Comparison of ENCODE assay signal across 26 cellular contexts in genomic region chr5:168312606-168313297, GRCh38. TPM values are rescaled to one million over a fixed set of nuclear protein-coding genes. Genes with fewer than 3 reads are reported as not detected.
DNase-seq lines count a peak whose midpoint lies in the region; ATAC-seq, FAIRE-seq and TF ChIP-seq lines count a peak whose summit lies in the region.
"Had no signal": no experiment of that assay in that cellular context is flagged by ENCODE, and none has a peak within 500 bp of the region (broad histone marks: within the 10 kb centered on the region; RNA-seq: fewer than 3 reads in every experiment).

No MANE protein-coding gene starts in this region.

- no peak for FAIRE-seq in small intestine (lab: Jason Lieb, UNC)
- FAIRE-seq: K562 had no signal

- H3F3A ChIP-seq in PC-3 (ENCODE audit: low read length, unreplicated experiment): peaks cover 4% of the 10 kb centered on the region

- peak overlapping the region; percentile 81 for H3K27ac ChIP-seq in PC-3 (ENCODE audit: low read length)
- peak overlapping the region; percentile 99 for H3K27ac ChIP-seq in hepatocyte
- peak overlapping the region; percentile 22 to 79 for H3K27ac ChIP-seq in small intestine (ENCODE audit: low read depth in 1 of 2, low read length in 1 of 2)
- H3K27ac ChIP-seq in aorta (ENCODE audit: low read depth in 1 of 2, low read length in 2 of 2): no peak overlapping the region
- H3K27ac ChIP-seq: BLaER1, neutrophil, tibial nerve had no signal

- H2AFZ ChIP-seq in PC-3 (ENCODE audit: low read length): no peak overlapping the region
- no peak overlapping the region for H2AFZ ChIP-seq in hepatocyte

- H3K9me3 ChIP-seq in PC-3 (ENCODE audit: low read length) (no peaks in the 10 kb centered on the region), hepatocyte (ENCODE audit: low read depth) (no peaks in the 10 kb centered on the region), small intestine (ENCODE audit: control insufficient read depth, low read depth) (no peaks in the 10 kb centered on the region), aorta (ENCODE audit: control insufficient read depth, low read length) (no peaks in the 10 kb centered on the region)
- H3K9me3 ChIP-seq: BLaER1, neutrophil, tibial nerve had no signal

- peak; percentile 32 for DNase-seq in EH (ENCODE audit: low read depth)
- peak; percentile 38 for DNase-seq in PC-3
- no peak for DNase-seq in hepatocyte (ENCODE audit: low spot score)
- DNase-seq in small intestine: peak; percentile 66
- DNase-seq in aorta: no peak
- DNase-seq in A172 (ENCODE audit: low spot score): no peak
- no peak for DNase-seq in NCI-H1930 (lab: John Stamatoyannopoulos, UW)
- DNase-seq: activated CD8-positive, alpha-beta T cell treated with anti-CD3 and anti-CD28 coated beads, Interleukin-2, amount 10 ng/mL, durations not matched to agents 7 days and 5 days; activated naive CD4-positive, alpha-beta T cell treated with anti-CD3 and anti-CD28 coated beads, Interleukin-2, amount 50 U/mL, for 16 hours; activated T-cell treated with anti-CD3 and anti-CD28 coated beads, Interleukin-2, amount 50 U/mL, for 4 hours; effector memory CD8-positive, alpha-beta T cell; glutamatergic neuron; HFFc6; left ventricle myocardium superior; NCI-H1092; NCI-H2107; NCI-H524; OCI-M1; retina had no signal

- H3K4me1 ChIP-seq in PC-3 (ENCODE audit: insufficient read depth, low read length) (peaks cover 61% of the 10 kb centered on the region), hepatocyte (ENCODE audit: insufficient read depth) (peaks cover 72% of the 10 kb centered on the region), small intestine (ENCODE audit: control insufficient read depth in 2 of 2, insufficient read depth in 1 of 2, low read depth in 1 of 2, low read length in 1 of 2) (peaks cover 0 to 24% of the 10 kb centered on the region in 2 donors), aorta (ENCODE audit: control insufficient read depth in 1 of 2, insufficient read depth in 2 of 2, low read length in 2 of 2) (no peaks in the 10 kb centered on the region)
- H3K4me1 ChIP-seq: tibial nerve had no signal

- TF ChIP-seq CTCF in PC-3 (conservative IDR thresholded peaks at IDR 0.05; ENCODE audit: low read depth, low read length) (no peak), hepatocyte (IDR thresholded peaks at IDR 0.05; ENCODE audit: poor library complexity) (no peak)

- H3K4me2 ChIP-seq in PC-3 (ENCODE audit: low read length) (no peak overlapping the region), hepatocyte (no peak overlapping the region)
- H3K4me2 ChIP-seq: BLaER1 had no signal

- no peaks in the 10 kb centered on the region for H4K20me1 ChIP-seq in PC-3 (ENCODE audit: low read length)
- H4K20me1 ChIP-seq in hepatocyte (ENCODE audit: insufficient read depth, poor library complexity, severe bottlenecking): no peaks in the 10 kb centered on the region

- no peak overlapping the region for H3K9ac ChIP-seq in PC-3 (ENCODE audit: low read length)
- H3K9ac ChIP-seq: BLaER1 had no signal

- WGBS in hepatocyte (ENCODE audit: low lambda C conversion rate, missing lambda C conversion rate): 90% methylated on average over 11 of the region's 11 CpGs
- 54 to 72% (median 64%) methylated on average over 11 of the region's 11 CpGs for WGBS in small intestine, 3 donors
- whole genome bisulfite sequencing in aorta, 2 donors: 82 to 85% methylated on average over 11 of the region's 11 CpGs

- BruUV-seq in PC-3 (replicated peaks; lab: Mats Ljungman, UMichigan): no TSS peak

- CTCF ChIA-PET in PC-3 (lab: Charles Lee): interaction anchor here (0.6 to 0.7 kb wide), 2 partner anchors 11 to 87 kb away, joined by 3 to 15 read pairs; no protein-coding TSS in a partner anchor

- H3K79me2 ChIP-seq in PC-3 (ENCODE audit: low read length) (peaks cover 84% of the 10 kb centered on the region), hepatocyte (peaks cover 45% of the 10 kb centered on the region)

- intact Hi-C loops in PC-3 (cut with micrococcal nuclease) (no loop called here), aorta (cut with DNase I) (no loop called here)

- no peaks in the 10 kb centered on the region for H3K27me3 ChIP-seq in PC-3 (ENCODE audit: low read length)
- no peaks in the 10 kb centered on the region for H3K27me3 ChIP-seq in hepatocyte
- H3K27me3 ChIP-seq in small intestine (ENCODE audit: control insufficient read depth in 2 of 2, insufficient read depth in 2 of 2, low read length in 2 of 2): no peaks in the 10 kb centered on the region
- no peaks in the 10 kb centered on the region for H3K27me3 ChIP-seq in aorta (ENCODE audit: control insufficient read depth in 1 of 2, insufficient read depth in 2 of 2, low read length in 1 of 2)
- H3K27me3 ChIP-seq: BLaER1, neutrophil, tibial nerve had no signal

- H3K4me3 ChIP-seq in PC-3 (ENCODE audit: low read length): no peak overlapping the region
- H3K4me3 ChIP-seq in hepatocyte: no peak overlapping the region
- no peak overlapping the region for H3K4me3 ChIP-seq in small intestine (ENCODE audit: low read depth in 1 of 2, low read length in 2 of 2)
- H3K4me3 ChIP-seq in aorta (ENCODE audit: low read length in 2 of 2): no peak overlapping the region
- H3K4me3 ChIP-seq: BLaER1, K562, tibial nerve had no signal

- POLR2A ChIA-PET in PC-3 (lab: Charles Lee; ENCODE audit: unreplicated experiment): interaction anchor here (0.5 kb wide), 1 partner anchor 9 kb away, joined by 18 read pairs; no protein-coding TSS in a partner anchor

- ATAC-seq in PC-3: no peak
- ATAC-seq in aorta (ENCODE audit: low FRiP score): no peak
- ATAC-seq: activated CD4-positive, CD25-positive, alpha-beta regulatory T cell treated with anti-CD3 and anti-CD28 coated beads, Interleukin-2, amount 50 U/mL, for 24 hours; activated CD8-positive, alpha-beta T cell treated with anti-CD3 and anti-CD28 coated beads, Interleukin-2, amount 10 ng/mL, durations not matched to agents 7 days and 5 days; activated T-cell treated with anti-CD3 and anti-CD28 coated beads, Interleukin-2, amount 50 U/mL, for 4 hours; effector memory CD8-positive, alpha-beta T cell; K562; left ventricle myocardium superior; stimulated activated memory B cell treated with anti-CD40 and anti-IgM and Interleukin-4, amounts not matched to agents 10 μg/mL and 1 μg/mL and 100 μg/mL, for 72 hours had no signal

- H3K9me2 ChIP-seq in PC-3 (replicated peaks; ENCODE audit: low read length) (no peaks in the 10 kb centered on the region), hepatocyte (replicated peaks; ENCODE audit: insufficient read depth) (no peaks in the 10 kb centered on the region)

- H3K36me3 ChIP-seq in PC-3 (ENCODE audit: low read depth, low read length) (no peaks in the 10 kb centered on the region), hepatocyte (replicated peaks; ENCODE audit: insufficient read depth, low read depth) (no peaks in the 10 kb centered on the region), small intestine (ENCODE audit: control insufficient read depth in 2 of 2, insufficient read depth in 2 of 2, low read length in 2 of 2) (no peaks in the 10 kb centered on the region), aorta (ENCODE audit: control insufficient read depth in 1 of 2, insufficient read depth in 2 of 2, low read length in 1 of 2) (no peaks in the 10 kb centered on the region)
- H3K36me3 ChIP-seq: BLaER1, neutrophil, tibial nerve had no signal

RNA-seq across cellular contexts. Expression of gene WWC1, which starts 21.3 kb away (rescaled TPM):
- 31.8 and 44.2 TPM in 2 replicates for total RNA-seq in PC-3 (2014; rRNA removed)
- total RNA-seq in hepatocyte: 22.6 and 27.6 TPM in 2 replicates
- 21.5 and 27.8 TPM in 2 replicates for polyA plus RNA-seq in hepatocyte
- 10 to 100 TPM; 22.8 to 65.1 (median 49.6) TPM for polyA plus RNA-seq in small intestine
- total RNA-seq in aorta: under 1 TPM; 0.36 to 0.49 TPM
- 1 to 10 TPM in 1 of 2 donors, under 1 TPM in 1; 0.36 to 9.1 TPM for polyA plus RNA-seq in aorta
- 19.1 and 20.7 TPM in 2 replicates for total RNA-seq in A172 (2014; rRNA removed; shearing (Covaris generic))
- total RNA-seq: activated CD8-positive, alpha-beta T cell treated with anti-CD3 and anti-CD28 coated beads, Interleukin-2, amount 10 ng/mL, durations not matched to agents 7 days and 5 days; T-helper 2 cell treated with Interferon-gamma antibody and Interleukin-4, amounts not matched to agents 100 ng/mL and 5 ng/mL, for 36 hours had no signal

Comparison
In these comparisons a context has a peak if more than half of its experiments do, and no peak if none do; other contexts are left out.
1. DNase-seq: peak in EH (single experiment), PC-3 (single experiment) and small intestine (single experiment); none in hepatocyte (single experiment), aorta (0 of 2), A172 (single experiment) and NCI-H1930 (0 of 2).
2. H3K27ac ChIP-seq: peak in PC-3 (single experiment), hepatocyte (single experiment) and small intestine (2 of 2); none in aorta (0 of 2).
3. RNA of gene WWC1, which starts 21.3 kb away (total RNA-seq): 31.8 to 44.2 TPM in PC-3, 22.6 to 27.6 TPM in hepatocyte and 19.1 to 20.7 TPM in A172; 0.36 to 0.49 TPM in aorta; every median in the first group is over 10 times any median in the second.